In the genomic region with DNA sequence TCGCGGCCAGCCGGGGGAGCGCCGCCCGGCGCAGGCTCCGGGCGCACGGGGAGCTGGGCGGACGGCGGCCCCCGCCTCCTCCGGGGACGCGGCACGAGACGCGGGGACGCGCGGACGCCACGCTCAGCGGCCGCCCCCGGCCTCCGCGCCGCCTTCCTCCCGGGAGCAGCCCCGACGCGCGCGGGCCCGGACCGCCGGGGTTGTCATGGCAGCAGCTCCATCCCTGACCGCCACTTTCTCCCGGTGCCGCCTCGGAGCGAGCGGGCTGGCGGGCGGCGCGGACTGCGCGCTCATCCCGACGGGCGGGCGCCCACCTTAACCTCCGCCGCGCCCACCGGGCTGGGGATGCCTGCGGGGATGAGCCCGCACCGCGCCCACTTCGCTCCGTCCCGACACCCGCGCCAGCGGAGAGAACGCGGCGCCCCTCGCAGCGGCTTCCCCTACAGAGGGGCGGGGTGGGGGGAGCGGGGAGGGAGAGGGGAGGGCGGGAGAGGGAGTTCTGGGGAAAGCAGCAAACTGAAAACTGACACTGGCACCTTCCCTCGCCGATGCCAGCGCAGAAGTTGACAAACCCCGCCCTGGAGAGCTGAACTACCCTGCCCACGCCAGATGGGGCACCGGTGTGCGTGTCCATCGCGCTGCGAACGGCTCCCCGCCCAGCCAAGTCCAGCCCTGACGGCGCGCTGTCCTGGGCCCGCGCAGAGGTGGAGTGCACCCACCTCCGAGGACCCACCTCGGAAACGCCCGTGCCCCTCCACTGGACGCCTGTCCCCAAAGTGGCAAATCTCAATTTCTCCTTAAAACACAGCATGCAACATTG, we compare ENCODE assay signal across 9 cellular contexts.
DNase-seq lines count a peak whose midpoint lies in the region; ATAC-seq and FAIRE-seq lines count a peak whose summit lies in the region.
"Had no signal": no experiment of that assay in that cellular context is flagged by ENCODE, and none has a peak within 500 bp of the region (broad histone marks: within the 10 kb centered on the region; RNA-seq: fewer than 3 reads in every experiment).

No MANE protein-coding gene starts in this region.

- no peak for ATAC-seq in GM18498 (IDR thresholded peaks at IDR 0.05; ENCODE audit: unreplicated experiment)
- ATAC-seq in GM19467 (IDR thresholded peaks at IDR 0.05; ENCODE audit: unreplicated experiment), result no peak

- DNase-seq in NCI-H510A (lab: John Stamatoyannopoulos, UW) (peak; percentile 31), frontal cortex (ENCODE audit: low spot score in 2 of 2) (peak; percentile 44 to 49), posterior cingulate gyrus (peak in 9 of 10 donors; percentile 29 to 92 (median 45)), activated gamma-delta T cell treated with Interleukin-2 at 50 U/mL for 16 hours (no peak)
- no peak for DNase-seq in activated CD4-positive, alpha-beta T cell treated with anti-CD3 and anti-CD28 coated beads for 48 hours
- DNase-seq: NCI-H226 had no signal

- no peaks in the 10 kb centered on the region for H3K36me3 ChIP-seq in ES-I3 (ENCODE audit: insufficient read depth, low read length)

- intact Hi-C loops in posterior cingulate gyrus (cut with DNase I), result loop anchor here (5.0 kb wide), 1 partner anchor 118 kb away; no protein-coding TSS in a partner anchor

- peak overlapping the region; percentile 80 for H3K9ac ChIP-seq in ES-I3 (ENCODE audit: low read depth, low read length)

- peaks cover 5% of the 10 kb centered on the region; the same call in 1 of the 2 replicates for H3K4me1 ChIP-seq in ES-I3 (ENCODE audit: insufficient read depth, low read length)

- H3K9me3 ChIP-seq in ES-I3 (ENCODE audit: control insufficient read depth, insufficient read depth, low read length), result no peaks in the 10 kb centered on the region

- FAIRE-seq in frontal cortex (lab: Jason Lieb, UNC), result no peak

Comparison
In these comparisons a context has a peak if more than half of its experiments do, and no peak if none do; other contexts are left out.
1. DNase-seq: peak in NCI-H510A (single experiment), frontal cortex (2 of 2) and posterior cingulate gyrus (9 of 10); none in activated gamma-delta T cell treated with Interleukin-2 at 50 U/mL for 16 hours (single experiment) and activated CD4-positive, alpha-beta T cell treated with anti-CD3 and anti-CD28 coated beads for 48 hours (single experiment).